15 cellular contexts compared by ENCODE assay signal in genomic region chr4:113472864-113473263, GRCh38.
DNase-seq lines count a peak whose midpoint lies in the region; TF ChIP-seq lines count a peak whose summit lies in the region.
"Had no signal": no experiment of that assay in that cellular context is flagged by ENCODE, and none has a peak within 500 bp of the region (broad histone marks: within the 10 kb centered on the region; RNA-seq: fewer than 3 reads in every experiment).

No MANE protein-coding gene starts in this region.

- H3K27me3 ChIP-seq in GM23248 (replicated peaks; ENCODE audit: insufficient read depth), result no peaks in the 10 kb centered on the region
- no peaks in the 10 kb centered on the region for H3K27me3 ChIP-seq in osteoblast (ENCODE audit: insufficient read depth, low read length)
- H3K27me3 ChIP-seq in spleen (replicated peaks in 1 of 7), result no peaks in the 10 kb centered on the region

- H3K79me2 ChIP-seq in GM23248 (ENCODE audit: insufficient read depth) (no peaks in the 10 kb centered on the region), osteoblast (ENCODE audit: insufficient read depth, low read length) (no peaks in the 10 kb centered on the region)

- no peak overlapping the region for H3K4me3 ChIP-seq in GM23248
- no peak overlapping the region for H3K4me3 ChIP-seq in osteoblast (ENCODE audit: insufficient read depth, low read length)
- H3K4me3 ChIP-seq in spleen, result no peak overlapping the region
- H3K4me3 ChIP-seq: SK-N-MC had no signal

- H3K27ac Mint-ChIP-seq in osteocyte (ENCODE audit: unreplicated experiment), result no peak overlapping the region
- H3K27ac Mint-ChIP-seq: B cell; CD8-positive, alpha-beta T cell had no signal

- H2AFZ ChIP-seq in GM23248 (no peak overlapping the region), osteoblast (ENCODE audit: low read length) (no peak overlapping the region)

- 67 to 83% methylated on average over 1 of the region's 1 CpG for WGBS in GM23248 (ENCODE audit: low coverage in 1 of 2, low lambda C conversion rate in 2 of 2, missing lambda C conversion rate in 2 of 2), 2 experiments
- 63 to 88% (median 74%) methylated on average over 1 of the region's 1 CpG for WGBS in spleen, 5 donors

- no peak for TF ChIP-seq CTCF in osteoblast (IDR thresholded peaks at IDR 0.05; ENCODE audit: extremely low read depth, low read depth, low read length)
- no peak for TF ChIP-seq CTCF in osteocyte (IDR thresholded peaks at IDR 0.05)
- no peak for TF ChIP-seq CTCF in spleen (IDR thresholded peaks at IDR 0.05 in 8 of 11, conservative IDR thresholded peaks at IDR 0.05 in 3 of 11)

- H3K36me3 Mint-ChIP-seq in osteocyte (ENCODE audit: unreplicated experiment), result peaks cover 40% of the 10 kb centered on the region

- peaks cover 31% of the 10 kb centered on the region for H3K4me1 Mint-ChIP-seq in osteocyte (ENCODE audit: unreplicated experiment)
- H3K4me1 Mint-ChIP-seq: B cell had no signal

- H3K4me2 ChIP-seq in GM23248 (ENCODE audit: unreplicated experiment) (peak overlapping the region; percentile 58), osteoblast (ENCODE audit: insufficient read depth, low read length) (no peak overlapping the region)

- no peaks in the 10 kb centered on the region for H3K9me2 ChIP-seq in GM23248 (ENCODE audit: insufficient read depth)

- H3K4me1 ChIP-seq in GM23248 (ENCODE audit: insufficient read depth) (peaks cover 78% of the 10 kb centered on the region), osteoblast (ENCODE audit: insufficient read depth, low read length) (peaks cover 57% of the 10 kb centered on the region), spleen (no peaks in the 10 kb centered on the region)

- no peaks in the 10 kb centered on the region for H3K27me3 Mint-ChIP-seq in osteocyte (ENCODE audit: unreplicated experiment)
- H3K27me3 Mint-ChIP-seq: B cell had no signal

- H3K36me3 ChIP-seq in GM23248 (ENCODE audit: low read depth) (peaks cover 18% of the 10 kb centered on the region; the same call in 1 of the 2 replicates), osteoblast (ENCODE audit: insufficient read depth, low read length) (peaks cover 6% of the 10 kb centered on the region), spleen (peaks cover 0 to 13% (median 0%) of the 10 kb centered on the region in 6 donors)

- H4K20me1 ChIP-seq in GM23248 (ENCODE audit: insufficient read depth), result no peaks in the 10 kb centered on the region
- H4K20me1 ChIP-seq in osteoblast (ENCODE audit: insufficient read depth, low read length), result no peaks in the 10 kb centered on the region

- H3F3A ChIP-seq in GM23248 (ENCODE audit: insufficient read depth), result peaks cover 84% of the 10 kb centered on the region

- H3K9me3 ChIP-seq in GM23248 (ENCODE audit: low read depth) (no peaks in the 10 kb centered on the region), osteoblast (ENCODE audit: low read depth, low read length) (peaks cover 5% of the 10 kb centered on the region), spleen (peaks cover 2 to 14% (median 10%) of the 10 kb centered on the region in 8 donors)

- H3K27ac ChIP-seq in GM23248 (peak overlapping the region; percentile 92), epithelial cell of prostate (peak overlapping the region; percentile 94), osteoblast (ENCODE audit: low read depth, low read length) (peak overlapping the region; percentile 83), spleen (no peak overlapping the region)
- H3K27ac ChIP-seq: SK-N-MC had no signal

- H3K9me3 Mint-ChIP-seq in osteocyte (ENCODE audit: unreplicated experiment), result peaks cover 7% of the 10 kb centered on the region

- peak overlapping the region; percentile 69 for H3K9ac ChIP-seq in GM23248

- no peak for TF ChIP-seq POLR2A in spleen (IDR thresholded peaks at IDR 0.05)

- in situ Hi-C loops in GM23248 (cut with MboI), result no loop called here

- intact Hi-C loops in spleen (cut with DNase I; ENCODE audit: low total_unique reads), result no loop called here

- DNase-seq in GM23248, result peak; percentile 23
- DNase-seq in NCI-H1417 (lab: John Stamatoyannopoulos, UW), result peak in 2 of 3 experiments; percentile 53 to 87
- no peak for DNase-seq in epithelial cell of prostate (ENCODE audit: low read depth, low spot score)
- no peak for DNase-seq in osteoblast (ENCODE audit: insufficient read length, low spot score, missing footprints)
- DNase-seq in osteocyte (ENCODE audit: extremely low spot score, unreplicated experiment), result no peak
- DNase-seq in COLO829 (ENCODE audit: low spot score), result no peak
- DNase-seq in D341Med (ENCODE audit: low spot score), result no peak
- DNase-seq in spleen, result no peak
- DNase-seq: ACHN; CD8-positive, alpha-beta T cell; H7; NCI-H1694; NCI-H774 had no signal

- no peak overlapping the region for H3K4me3 Mint-ChIP-seq in osteocyte (ENCODE audit: unreplicated experiment)
- H3K4me3 Mint-ChIP-seq: B cell; CD8-positive, alpha-beta T cell had no signal

Comparison
In these comparisons a context has a peak if more than half of its experiments do, and no peak if none do; other contexts are left out.
1. DNase-seq: peak in GM23248 (single experiment) and NCI-H1417 (2 of 3); none in epithelial cell of prostate (single experiment), osteoblast (single experiment), osteocyte (single experiment), COLO829 (single experiment), D341Med (single experiment) and spleen (single experiment).
2. H3K27ac ChIP-seq: peak in GM23248 (single experiment), epithelial cell of prostate (single experiment) and osteoblast (single experiment); none in spleen (0 of 8).